Comparison of ENCODE assay signal across 27 cellular contexts in the genomic region with DNA sequence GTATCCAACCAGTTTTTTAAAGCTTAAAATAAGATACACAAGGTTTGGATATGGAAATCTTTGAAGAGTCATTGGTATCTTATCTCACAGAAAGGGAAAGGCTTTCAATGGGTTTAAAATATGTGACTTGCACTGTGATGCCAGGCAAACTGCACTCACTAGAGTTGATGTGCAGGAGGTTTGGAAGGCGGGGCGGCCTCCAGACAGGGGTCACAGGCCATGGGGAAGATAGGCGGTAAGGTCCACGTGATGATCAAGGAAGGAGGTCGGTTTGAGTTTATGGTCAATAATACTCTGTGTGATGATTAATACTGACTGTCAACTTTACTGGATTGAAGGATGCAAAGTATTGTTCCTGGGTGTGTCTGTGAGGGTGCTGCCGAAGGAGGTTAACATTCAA. TPM values are rescaled to one million over a fixed set of nuclear protein-coding genes. Genes with fewer than 3 reads are reported as not detected.
DNase-seq lines count a peak whose midpoint lies in the region; ATAC-seq and TF ChIP-seq lines count a peak whose summit lies in the region.
"Had no signal": no experiment of that assay in that cellular context is flagged by ENCODE, and none has a peak within 500 bp of the region (broad histone marks: within the 10 kb centered on the region; RNA-seq: fewer than 3 reads in every experiment).

No MANE protein-coding gene starts in this region.

- no peaks in the 10 kb centered on the region for H3K36me3 ChIP-seq in adipocyte (ENCODE audit: control insufficient read depth, insufficient read depth, low read length, severe bottlenecking)
- H3K36me3 ChIP-seq in skeletal muscle satellite cell (ENCODE audit: insufficient read depth, low read length), result peaks cover 26% of the 10 kb centered on the region
- H3K36me3 ChIP-seq: heart left ventricle, upper lobe of right lung had no signal

- DNase-seq in HFFc6 (no peak), adipocyte (ENCODE audit: low read depth) (no peak), kidney tubule cell (ENCODE audit: low spot score) (peak; percentile 11), left lobe of liver (ENCODE audit: low spot score) (no peak), HuH-7 (ENCODE audit: low spot score) (no peak)
- DNase-seq in natural killer cell treated with Interleukin-12 subunit alpha and Interleukin-12 subunit beta and Interleukin-15 and Interleukin-18, amount 100 ng/mL, for 72 hours (ENCODE audit: low spot score), result no peak
- DNase-seq: activated CD8-positive, alpha-beta memory T cell treated with anti-CD3 and anti-CD28 coated beads, Interleukin-2, amount 50 U/mL, for 4 hours; aorta; central memory CD4-positive, alpha-beta T cell; COR-L47; dermis blood vessel endothelial cell; midbrain; NCI-H1092 treated with DMSO at 0.1 percent for 48 hours; NCI-H1930; NCI-H69; nephron progenitor cell; RPMI8226; T1000; upper lobe of right lung had no signal

- H3K9me3 ChIP-seq in adipocyte (ENCODE audit: control insufficient read depth, low read length) (no peaks in the 10 kb centered on the region), skeletal muscle satellite cell (replicated peaks; ENCODE audit: low read length) (no peaks in the 10 kb centered on the region)
- H3K9me3 ChIP-seq: BLaER1 treated with 17β-estradiol and CSF1 and Interleukin-3, amounts not matched to agents 10 nM and 100 nM; heart left ventricle; upper lobe of right lung had no signal

- H3K4me1 ChIP-seq in adipocyte (ENCODE audit: control insufficient read depth, insufficient read depth, low read length) (peaks cover 42% of the 10 kb centered on the region), skeletal muscle satellite cell (ENCODE audit: control insufficient read depth, insufficient read depth, low read length) (peaks cover 80% of the 10 kb centered on the region)

- H3K4me3 Mint-ChIP-seq in HFFc6, result peak overlapping the region; percentile 15
- H3K4me3 Mint-ChIP-seq in natural killer cell treated with Interleukin-12 subunit alpha and Interleukin-12 subunit beta and Interleukin-15 and Interleukin-18, amount 100 ng/mL, for 72 hours, result no peak overlapping the region
- H3K4me3 Mint-ChIP-seq: activated T-helper 17 cell treated with anti-CD3 and anti-CD28 coated beads, Interleukin-2, amount 50 U/mL, for 72 hours; nephron progenitor cell; WTC11 had no signal

- H3K4me3 ChIP-seq in adipocyte (ENCODE audit: low read length) (peak overlapping the region; percentile 12), skeletal muscle satellite cell (ENCODE audit: low read length) (no peak overlapping the region)
- H3K4me3 ChIP-seq: BLaER1 treated with 17β-estradiol and CSF1 and Interleukin-3, amounts not matched to agents 10 nM and 100 nM; GM12878; heart left ventricle; upper lobe of right lung had no signal

- H3K4me1 Mint-ChIP-seq in HFFc6 (ENCODE audit: low read depth), result peaks cover 72% of the 10 kb centered on the region
- H3K4me1 Mint-ChIP-seq in natural killer cell treated with Interleukin-12 subunit alpha and Interleukin-12 subunit beta and Interleukin-15 and Interleukin-18, amount 100 ng/mL, for 72 hours (ENCODE audit: low read depth in 2 of 2), result peaks cover 5% of the 10 kb centered on the region in 2 donors

- peak overlapping the region; percentile 98 for H3K27ac Mint-ChIP-seq in HFFc6
- H3K27ac Mint-ChIP-seq in natural killer cell treated with Interleukin-12 subunit alpha and Interleukin-12 subunit beta and Interleukin-15 and Interleukin-18, amount 100 ng/mL, for 72 hours, result no peak overlapping the region
- H3K27ac Mint-ChIP-seq: activated naive CD4-positive, alpha-beta T cell treated with anti-CD3 and anti-CD28 coated beads, Interleukin-2, amount 50 U/mL, for 72 hours; activated T-helper 17 cell treated with anti-CD3 and anti-CD28 coated beads, Interleukin-2, amount 50 U/mL, for 72 hours; nephron progenitor cell; WTC11 had no signal

- H3K9ac ChIP-seq in adipocyte (ENCODE audit: low read length) (peak overlapping the region; percentile 44), skeletal muscle satellite cell (ENCODE audit: low read depth, low read length) (peak overlapping the region; percentile 62)
- H3K9ac ChIP-seq: BLaER1 treated with 17β-estradiol and CSF1 and Interleukin-3, amounts not matched to agents 10 nM and 100 nM had no signal

- no peaks in the 10 kb centered on the region for H3K27me3 ChIP-seq in adipocyte (replicated peaks; ENCODE audit: control insufficient read depth, insufficient read depth, low read length)
- no peaks in the 10 kb centered on the region for H3K27me3 ChIP-seq in skeletal muscle satellite cell (ENCODE audit: control insufficient read depth, insufficient read depth, low read length)
- H3K27me3 ChIP-seq: BLaER1 treated with 17β-estradiol and CSF1 and Interleukin-3, amounts not matched to agents 10 nM and 100 nM; heart left ventricle; upper lobe of right lung had no signal

- H3K4me2 ChIP-seq in skeletal muscle satellite cell (ENCODE audit: low read length), result peak overlapping the region; percentile 16
- H3K4me2 ChIP-seq: BLaER1 treated with 17β-estradiol and CSF1 and Interleukin-3, amounts not matched to agents 10 nM and 100 nM had no signal

- H3K9me3 Mint-ChIP-seq in HFFc6, result no peaks in the 10 kb centered on the region
- H3K9me3 Mint-ChIP-seq in natural killer cell treated with Interleukin-12 subunit alpha and Interleukin-12 subunit beta and Interleukin-15 and Interleukin-18, amount 100 ng/mL, for 72 hours, result no peaks in the 10 kb centered on the region
- H3K9me3 Mint-ChIP-seq: activated naive CD4-positive, alpha-beta T cell treated with anti-CD3 and anti-CD28 coated beads, Interleukin-2, amount 50 U/mL, for 72 hours; activated T-helper 17 cell treated with anti-CD3 and anti-CD28 coated beads, Interleukin-2, amount 50 U/mL, for 72 hours; nephron progenitor cell; WTC11 had no signal

- no peak for TF ChIP-seq CTCF in HFFc6 (IDR thresholded peaks at IDR 0.05)

- ATAC-seq in natural killer cell treated with Interleukin-12 subunit alpha and Interleukin-12 subunit beta and Interleukin-15 and Interleukin-18, amount 100 ng/mL, for 72 hours, result no peak
- ATAC-seq in left lobe of liver (no peak), HG03342 (IDR thresholded peaks at IDR 0.05; ENCODE audit: unreplicated experiment) (no peak)
- ATAC-seq: activated naive CD4-positive, alpha-beta T cell treated with anti-CD3 and anti-CD28 coated beads, Interleukin-2, amount 50 U/mL, for 72 hours; activated T-helper 17 cell treated with anti-CD3 and anti-CD28 coated beads, Interleukin-2, amount 50 U/mL, for 72 hours; GM12878; upper lobe of right lung; WTC11 had no signal

- peaks cover 4% of the 10 kb centered on the region; the same call in 1 of the 2 replicates for H3K36me3 Mint-ChIP-seq in HFFc6 (ENCODE audit: low read depth)
- no peaks in the 10 kb centered on the region for H3K36me3 Mint-ChIP-seq in natural killer cell treated with Interleukin-12 subunit alpha and Interleukin-12 subunit beta and Interleukin-15 and Interleukin-18, amount 100 ng/mL, for 72 hours
- H3K36me3 Mint-ChIP-seq: activated naive CD4-positive, alpha-beta T cell treated with anti-CD3 and anti-CD28 coated beads, Interleukin-2, amount 50 U/mL, for 72 hours; WTC11 had no signal

- no peaks in the 10 kb centered on the region for H3K27me3 Mint-ChIP-seq in HFFc6 (ENCODE audit: insufficient read depth)
- peaks cover 16 to 22% of the 10 kb centered on the region in 2 donors for H3K27me3 Mint-ChIP-seq in natural killer cell treated with Interleukin-12 subunit alpha and Interleukin-12 subunit beta and Interleukin-15 and Interleukin-18, amount 100 ng/mL, for 72 hours
- H3K27me3 Mint-ChIP-seq: activated T-helper 17 cell treated with anti-CD3 and anti-CD28 coated beads, Interleukin-2, amount 50 U/mL, for 72 hours had no signal

RNA-seq across cellular contexts. Expression of a gene that starts 9.5 kb away (rescaled TPM):
- total RNA-seq in HFFc6 (2021; fragmentation: NEBNext Ultra II Directional; extraction: Animal tissue kit (Norgen Biotek cat#: 25700)), result 1 to 10 TPM; 2.0 to 3.6 (median 2.8) TPM
- 2.6 and 3.5 TPM in 2 replicates for total RNA-seq in skeletal muscle satellite cell (2012; rRNA removed)
- total RNA-seq in natural killer cell treated with Interleukin-12 subunit alpha and Interleukin-12 subunit beta and Interleukin-15 and Interleukin-18, amount 100 ng/mL, for 72 hours, result under 1 TPM; 0.21 to 0.73 TPM
- total RNA-seq in left lobe of liver, result 0.28 TPM

RNA-seq across cellular contexts. Expression of a gene that starts 31.1 kb away (rescaled TPM):
- total RNA-seq in HFFc6 (2021; fragmentation: NEBNext Ultra II Directional; extraction: Animal tissue kit (Norgen Biotek cat#: 25700)), result 10 to 100 TPM; 10.1 to 13.9 (median 11.9) TPM
- total RNA-seq in skeletal muscle satellite cell (2012; rRNA removed), result 58.8 and 60.7 TPM in 2 replicates
- total RNA-seq in natural killer cell treated with Interleukin-12 subunit alpha and Interleukin-12 subunit beta and Interleukin-15 and Interleukin-18, amount 100 ng/mL, for 72 hours, result 1 to 10 TPM; 2.8 to 3.8 TPM
- total RNA-seq in left lobe of liver, result 12.4 TPM
